In the genomic region with DNA sequence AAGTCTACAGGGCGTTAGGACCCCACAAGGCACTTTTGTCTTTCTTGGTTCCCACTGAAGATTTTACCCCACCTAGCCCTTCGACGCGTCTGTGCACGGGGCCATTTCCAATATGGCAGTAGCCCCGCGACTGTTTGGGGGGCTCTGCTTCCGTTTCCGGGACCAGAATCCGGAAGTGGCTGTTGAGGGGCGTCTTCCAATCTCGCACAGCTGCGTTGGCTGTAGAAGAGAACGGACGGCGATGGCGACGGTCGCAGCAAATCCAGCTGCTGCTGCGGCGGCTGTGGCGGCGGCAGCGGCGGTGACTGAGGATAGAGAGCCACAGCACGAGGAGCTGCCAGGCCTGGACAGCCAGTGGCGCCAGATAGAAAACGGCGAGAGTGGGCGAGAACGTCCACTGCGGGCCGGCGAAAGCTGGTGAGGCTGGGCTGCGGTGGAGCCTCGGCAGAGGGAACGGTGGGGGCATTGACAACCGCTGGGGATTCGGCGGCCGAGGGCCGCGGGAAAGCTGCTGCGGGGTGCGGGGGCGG, we compare ENCODE assay signal across 8 cellular contexts. TPM values are rescaled to one million over a fixed set of nuclear protein-coding genes. Genes with fewer than 3 reads are reported as not detected.
DNase-seq lines count a peak whose midpoint lies in the region; ATAC-seq and TF ChIP-seq lines count a peak whose summit lies in the region.

A gene (plus strand): TSS at position 207 of the 530 bp plus-strand sequence. CDS start 35 bp downstream, at position 242.

- H3K36me3 Mint-ChIP-seq in CD14-positive monocyte, result peaks cover 11 to 30% of the 10 kb centered on the region in 2 donors

- peaks cover 0 to 61% (median 0%) of the 10 kb centered on the region in 3 donors for H3K27me3 Mint-ChIP-seq in CD14-positive monocyte (ENCODE audit: low read depth in 3 of 3)

- H4K20me1 ChIP-seq in SU-DHL-6 (ENCODE audit: low read depth, low read length), result no peaks in the 10 kb centered on the region

- H3K9me3 ChIP-seq in SU-DHL-6 (ENCODE audit: insufficient read depth, low read length), result no peaks in the 10 kb centered on the region

- peaks cover 0 to 11% (median 0%) of the 10 kb centered on the region in 7 donors for H3K9me3 Mint-ChIP-seq in CD14-positive monocyte

- ATAC-seq in GM19395 (IDR thresholded peaks at IDR 0.05; ENCODE audit: unreplicated experiment) (peak; percentile 16), HG03135 (IDR thresholded peaks at IDR 0.05; ENCODE audit: unreplicated experiment) (no peak)

- H3K79me2 ChIP-seq in SU-DHL-6 (ENCODE audit: insufficient read depth, low read length), result peaks cover 41% of the 10 kb centered on the region

- H3F3A ChIP-seq in SU-DHL-6 (ENCODE audit: insufficient read depth), result peaks cover 14% of the 10 kb centered on the region

- DNase-seq in CD14-positive monocyte (ENCODE audit: low spot score), result no peak
- DNase-seq in KBM-7, result peak; percentile 68
- DNase-seq in astrocyte of the hippocampus (ENCODE audit: low read depth, low spot score), result peak; percentile 61
- peak; percentile 44 for DNase-seq in hepatic stellate cell (ENCODE audit: low spot score)
- DNase-seq in renal cortical epithelial cell (ENCODE audit: low read depth), result no peak

- peak within 1 kb of the TSS; percentile 84 for H3K4me3 ChIP-seq in SU-DHL-6 (ENCODE audit: insufficient read depth, low read length, poor library complexity, severe bottlenecking)

- H3K4me3 Mint-ChIP-seq in CD14-positive monocyte, result peak within 1 kb of the TSS; percentile 87 to 96

- peak within 1 kb of the TSS; percentile 88 for H3K27ac ChIP-seq in SU-DHL-6 (ENCODE audit: low read depth, low read length)

- intact Hi-C loops in CD14-positive monocyte (cut with micrococcal nuclease), result loop anchor here in 1 of 2 donors (2.0 kb wide), 1 partner anchor 14 kb away; a partner anchor contains a TSS

- H2AFZ ChIP-seq in SU-DHL-6 (ENCODE audit: low read depth, low read length, severe bottlenecking), result no peak within 1 kb of the TSS

- H3K9ac ChIP-seq in SU-DHL-6 (ENCODE audit: low read length), result peak within 1 kb of the TSS; percentile 73

- H3K27ac Mint-ChIP-seq in CD14-positive monocyte, result peak within 1 kb of the TSS; percentile 99 to 100 (median 100)

- peaks cover 4% of the 10 kb centered on the region for H3K4me1 Mint-ChIP-seq in CD14-positive monocyte

- H3K9me2 ChIP-seq in SU-DHL-6 (replicated peaks; ENCODE audit: insufficient read depth, low read length), result no peaks in the 10 kb centered on the region

- H3K36me3 ChIP-seq in SU-DHL-6 (ENCODE audit: low read length), result no peaks in the 10 kb centered on the region

- H3K27me3 ChIP-seq in SU-DHL-6 (ENCODE audit: low read length), result no peaks in the 10 kb centered on the region

- H3K4me2 ChIP-seq in SU-DHL-6 (ENCODE audit: low read depth, low read length, poor library complexity, severe bottlenecking), result peak within 1 kb of the TSS; percentile 97

- in situ Hi-C loops in KBM-7 (cut with MboI; ENCODE audit: low pct_unique_long_range_greater_than_20kb, low sequenced_read_pairs), result no loop called here

- TF ChIP-seq CTCF in CD14-positive monocyte (IDR thresholded peaks at IDR 0.05) (no peak), SU-DHL-6 (IDR thresholded peaks at IDR 0.05; ENCODE audit: insufficient read depth, low read length, poor library complexity, severe bottlenecking) (no peak)

RNA-seq across cellular contexts. Expression of the gene that starts here (rescaled TPM):
- polyA plus RNA-seq in CD14-positive monocyte, result 1 to 10 TPM; 6.7 to 8.8 TPM
- 35.9 and 61.0 TPM in 2 replicates for total RNA-seq in renal cortical epithelial cell

Comparison
In these comparisons a context has a peak if more than half of its experiments do, and no peak if none do; other contexts are left out.
1. DNase-seq: peak in KBM-7 (single experiment), astrocyte of the hippocampus (single experiment) and hepatic stellate cell (single experiment); none in CD14-positive monocyte (single experiment) and renal cortical epithelial cell (single experiment).